ENCODE assay signal across 2 cellular contexts in genomic region chr1:219387211-219387610, GRCh38.
TF ChIP-seq lines count a peak whose summit lies in the region.

No MANE protein-coding gene starts in this region.

TF ChIP-seq in SK-N-SH, 30 proteins besides CTCF, POLR2A, EP300 and RAD21 (continued from another document):
- TF ChIP-seq PBX3 (IDR thresholded peaks at IDR 0.05) (no peak), ZBTB33 (IDR thresholded peaks at IDR 0.05; ENCODE audit: borderline replicate concordance, low read depth) (no peak), ELF1 (IDR thresholded peaks at IDR 0.05) (no peak), GATA2 (CRISPR knock-in tag; IDR thresholded peaks at IDR 0.05) (no peak), YY1 (IDR thresholded peaks at IDR 0.05; ENCODE audit: low read depth) (no peak)

TF ChIP-seq in SK-N-SH treated with all-trans-retinoic acid at 6 μM for 48 hours, 23 proteins besides CTCF, POLR2A, EP300 and RAD21 (continued from another document):
- TF ChIP-seq POU6F1 (CRISPR knock-in tag; IDR thresholded peaks at IDR 0.05; ENCODE audit: borderline replicate concordance, low read depth), result no peak
- no peak for TF ChIP-seq ZFP3 (CRISPR knock-in tag; IDR thresholded peaks at IDR 0.05)
- TF ChIP-seq TCF4 (CRISPR knock-in tag; IDR thresholded peaks at IDR 0.05; ENCODE audit: borderline replicate concordance), result no peak; the same call in 1 of the 2 replicates
